ENCODE assay signal across 9 cellular contexts in the genomic region with DNA sequence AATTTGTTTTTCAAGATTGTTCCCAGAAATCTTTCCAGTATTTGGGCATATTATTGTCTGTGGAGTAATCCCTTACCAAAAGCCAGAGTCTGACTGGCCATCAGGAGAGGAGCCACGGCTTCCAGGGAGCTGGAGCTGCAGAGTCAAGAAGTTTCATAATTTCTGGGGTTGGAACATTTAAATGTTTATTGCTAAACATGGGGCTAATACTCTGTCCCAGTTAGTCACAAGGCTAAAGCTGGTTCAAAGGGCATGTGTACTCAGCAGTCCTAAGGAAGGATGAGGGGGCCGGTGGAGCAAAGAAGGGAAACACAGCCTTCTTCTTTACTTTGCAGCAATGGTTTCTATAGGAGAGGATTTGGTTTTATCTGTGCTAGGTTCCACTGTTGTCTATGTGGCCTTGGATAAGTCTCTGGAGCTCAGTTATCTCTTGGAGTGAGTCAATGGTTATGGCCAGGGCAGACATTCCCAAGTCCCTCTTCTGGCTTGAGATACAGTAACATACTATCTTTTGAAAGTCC. TPM values are rescaled to one million over a fixed set of nuclear protein-coding genes. Genes with fewer than 3 reads are reported as not detected.
DNase-seq lines count a peak whose midpoint lies in the region; ATAC-seq and TF ChIP-seq lines count a peak whose summit lies in the region.
"Had no signal": no experiment of that assay in that cellular context is flagged by ENCODE, and none has a peak within 500 bp of the region (broad histone marks: within the 10 kb centered on the region; RNA-seq: fewer than 3 reads in every experiment).

No MANE protein-coding gene starts in this region.

- H2AFZ ChIP-seq in GM23248 (no peak overlapping the region), SK-N-SH (ENCODE audit: low read depth) (no peak overlapping the region), OCI-LY7 (ENCODE audit: low read length) (no peak overlapping the region)

- H3K4me2 ChIP-seq in GM23248 (ENCODE audit: unreplicated experiment) (peak overlapping the region; percentile 73), SK-N-SH (peak overlapping the region; percentile 20; the same call in 1 of the 2 replicates), OCI-LY7 (ENCODE audit: low read length) (no peak overlapping the region)

- H3K9me2 ChIP-seq in GM23248 (ENCODE audit: insufficient read depth) (no peaks in the 10 kb centered on the region), SK-N-SH (no peaks in the 10 kb centered on the region), OCI-LY7 (ENCODE audit: insufficient read depth, low read length) (no peaks in the 10 kb centered on the region)

- H4K20me1 ChIP-seq in GM23248 (ENCODE audit: insufficient read depth) (no peaks in the 10 kb centered on the region), SK-N-SH (ENCODE audit: insufficient read depth) (no peaks in the 10 kb centered on the region), OCI-LY7 (ENCODE audit: insufficient read depth, low read length) (no peaks in the 10 kb centered on the region)

- POLR2A ChIA-PET in SK-N-SH (lab: Yijun Ruan, JAX), result no interaction called here
- POLR2A ChIA-PET in OCI-LY7 (lab: Charles Lee), result interaction anchor here (1.1 to 1.2 kb wide), 3 partner anchors 8 to 26 kb away, joined by 4 to 5 read pairs (median 5); no protein-coding TSS in a partner anchor

- BruUV-seq in OCI-LY7 (replicated peaks; lab: Mats Ljungman, UMichigan), result no TSS peak

- peaks cover 15% of the 10 kb centered on the region; the same call in 1 of the 2 replicates for H3K36me3 ChIP-seq in GM23248 (ENCODE audit: low read depth)
- peaks cover 11 to 24% of the 10 kb centered on the region in 2 experiments for H3K36me3 ChIP-seq in SK-N-SH (replicated peaks in 1 of 2; ENCODE audit: control insufficient read depth in 1 of 2, insufficient read depth in 2 of 2, low read length in 1 of 2)
- H3K36me3 ChIP-seq in skeletal muscle tissue (ENCODE audit: control insufficient read depth in 3 of 3, insufficient read depth in 3 of 3, low read length in 3 of 3), result peaks cover 8 to 27% (median 23%) of the 10 kb centered on the region in 3 donors
- peaks cover 76% of the 10 kb centered on the region for H3K36me3 ChIP-seq in OCI-LY7 (ENCODE audit: insufficient read depth, low read length)

- no peak for ATAC-seq in GM19452 (IDR thresholded peaks at IDR 0.05; ENCODE audit: unreplicated experiment)
- ATAC-seq: stimulated activated naive CD8-positive, alpha-beta T cell treated with anti-CD3 and anti-CD28 coated beads, Interleukin-15, Interleukin-2, amounts not matched to agents 100 U/mL and 50 U/mL, for 24 hours had no signal

- H3K9me3 ChIP-seq in GM23248 (ENCODE audit: low read depth) (no peaks in the 10 kb centered on the region), SK-N-SH (no peaks in the 10 kb centered on the region), skeletal muscle tissue (ENCODE audit: control insufficient read depth in 3 of 3, low read length in 3 of 3) (no peaks in the 10 kb centered on the region), OCI-LY7 (ENCODE audit: low read length) (no peaks in the 10 kb centered on the region)

- TF ChIP-seq CTCF in SK-N-SH (IDR thresholded peaks at IDR 0.05), result no peak
- TF ChIP-seq CTCF in OCI-LY7 (conservative IDR thresholded peaks at IDR 0.05; ENCODE audit: low read length), result no peak

- no peak for TF ChIP-seq EP300 in SK-N-SH (IDR thresholded peaks at IDR 0.05; ENCODE audit: borderline replicate concordance in 1 of 2, low read depth in 1 of 2, low read length in 1 of 2)

- H3K4me3 ChIP-seq in GM23248, result peak overlapping the region; percentile 15; the same call in 1 of the 2 replicates
- no peak overlapping the region for H3K4me3 ChIP-seq in SK-N-SH (ENCODE audit: low read depth in 2 of 2, low read length in 1 of 2)
- H3K4me3 ChIP-seq in skeletal muscle tissue (ENCODE audit: low read length in 3 of 3), result no peak overlapping the region
- H3K4me3 ChIP-seq in OCI-LY7 (ENCODE audit: low read depth, low read length, poor library complexity, severe bottlenecking), result no peak overlapping the region

- WGBS in GM23248 (ENCODE audit: low coverage in 1 of 2, low lambda C conversion rate in 2 of 2, missing lambda C conversion rate in 2 of 2), 2 experiments, result 17 to 20% methylated on average over 2 of the region's 2 CpGs
- WGBS in SK-N-SH (ENCODE audit: low lambda C conversion rate), result 78% methylated on average over 2 of the region's 2 CpGs

- intact Hi-C loops in OCI-LY7 (cut with micrococcal nuclease; ENCODE audit: unreplicated experiment), result no loop called here

- DNase-seq in GM23248 (peak; percentile 72), SK-N-SH (no peak), fibroblast of the conjunctiva (ENCODE audit: low read depth) (peak; percentile 36), SIG-M5 treated with dmso at 0.1 percent for 504 hours (lab: John Stamatoyannopoulos, UW; ENCODE audit: unreplicated experiment) (no peak), NCI-H128 (lab: John Stamatoyannopoulos, UW; ENCODE audit: unreplicated experiment) (no peak), OCI-LY7 (ENCODE audit: low spot score) (no peak)
- DNase-seq: stimulated activated naive CD8-positive, alpha-beta T cell treated with anti-CD3 and anti-CD28 coated beads, Interleukin-15, Interleukin-2, amounts not matched to agents 100 U/mL and 50 U/mL, for 24 hours had no signal

- CTCF ChIA-PET in SK-N-SH (lab: Yijun Ruan, JAX), result interaction anchor here (1.0 kb wide), 1 partner anchor 17 kb away, joined by 3 read pairs; no protein-coding TSS in a partner anchor
- CTCF ChIA-PET in OCI-LY7 (lab: Charles Lee; ENCODE audit: unreplicated experiment), result no interaction called here

- peak overlapping the region; percentile 83 for H3K27ac ChIP-seq in GM23248
- H3K27ac ChIP-seq in SK-N-SH (ENCODE audit: low read depth in 2 of 2, low read length in 1 of 2), result peak overlapping the region in 1 of 2 experiments; percentile 43; a peak in 2 of 4 replicates
- peak overlapping the region; percentile 70 for H3K27ac ChIP-seq in skeletal muscle tissue (ENCODE audit: low read depth, low read length)
- H3K27ac ChIP-seq in OCI-LY7 (ENCODE audit: low read depth, low read length, poor library complexity, severe bottlenecking), result no peak overlapping the region

- H3K79me2 ChIP-seq in GM23248 (ENCODE audit: insufficient read depth), result no peaks in the 10 kb centered on the region
- H3K79me2 ChIP-seq in SK-N-SH (ENCODE audit: insufficient read depth), result no peaks in the 10 kb centered on the region
- no peaks in the 10 kb centered on the region for H3K79me2 ChIP-seq in OCI-LY7 (ENCODE audit: insufficient read depth, low read depth, low read length)

- peaks cover 50% of the 10 kb centered on the region for H3K4me1 ChIP-seq in GM23248 (ENCODE audit: insufficient read depth)
- H3K4me1 ChIP-seq in SK-N-SH (ENCODE audit: control insufficient read depth in 1 of 2, insufficient read depth in 2 of 2, low read depth in 1 of 2, low read length in 1 of 2), result peaks cover 0 to 14% of the 10 kb centered on the region in 2 experiments; a peak in 2 of 4 replicates
- H3K4me1 ChIP-seq in skeletal muscle tissue (ENCODE audit: control insufficient read depth in 3 of 3, insufficient read depth in 3 of 3, low read length in 3 of 3), result peaks cover 3 to 19% (median 8%) of the 10 kb centered on the region in 3 donors
- peaks cover 18% of the 10 kb centered on the region for H3K4me1 ChIP-seq in OCI-LY7 (ENCODE audit: insufficient read depth, low read length, poor library complexity, severe bottlenecking)

- peak overlapping the region; percentile 21 for H3K9ac ChIP-seq in GM23248
- H3K9ac ChIP-seq in SK-N-SH, result no peak overlapping the region
- no peak overlapping the region for H3K9ac ChIP-seq in skeletal muscle tissue (ENCODE audit: low read depth in 1 of 3, low read length in 3 of 3)

- in situ Hi-C loops in GM23248 (cut with MboI), result no loop called here

- H3K27me3 ChIP-seq in GM23248 (replicated peaks; ENCODE audit: insufficient read depth), result no peaks in the 10 kb centered on the region
- H3K27me3 ChIP-seq in SK-N-SH (ENCODE audit: insufficient read depth), result no peaks in the 10 kb centered on the region
- H3K27me3 ChIP-seq in skeletal muscle tissue (ENCODE audit: control insufficient read depth in 3 of 3, insufficient read depth in 3 of 3, low read length in 3 of 3), result no peaks in the 10 kb centered on the region

- peaks cover 65% of the 10 kb centered on the region for H3F3A ChIP-seq in GM23248 (ENCODE audit: insufficient read depth)
- peaks cover 11% of the 10 kb centered on the region for H3F3A ChIP-seq in SK-N-SH (replicated peaks; ENCODE audit: insufficient read depth)

- no peak for TF ChIP-seq RAD21 in SK-N-SH (IDR thresholded peaks at IDR 0.05; ENCODE audit: low read length)

RNA-seq across cellular contexts. Expression of a gene that starts 9.5 kb away (rescaled TPM):
- total RNA-seq in GM23248 (2014; rRNA removed; shearing (Covaris generic)), result 3.7 and 5.1 TPM in 2 replicates
- 6.2 and 6.6 TPM in 2 replicates for polyA plus RNA-seq in GM23248 (2016; fragmentation: Nextera tagmentation; extraction: Ambion mirVana)
- polyA plus RNA-seq in SK-N-SH (2012; rRNA removed), result 1.3 and 1.6 TPM in 2 replicates
- polyA plus RNA-seq in SK-N-SH (2012; cell fraction: cytosol; rRNA removed), result 1.1 and 1.6 TPM in 2 replicates
- polyA plus RNA-seq in SK-N-SH (2012; cell fraction: nucleus; rRNA removed), result 1.3 and 2.3 TPM in 2 replicates
- total RNA-seq in skeletal muscle tissue, result 3.7 TPM
- total RNA-seq in OCI-LY7 (2014; rRNA removed; shearing (Covaris generic)), result 34.4 and 39.9 TPM in 2 replicates
- 9.8 and 13.5 TPM in 2 replicates for total RNA-seq in OCI-LY7 (2022)

RNA-seq across cellular contexts. Expression of a gene that starts 36.5 kb away (rescaled TPM):
- total RNA-seq in GM23248 (2014; rRNA removed; shearing (Covaris generic)), result not detected in 2 replicates
- polyA plus RNA-seq in GM23248 (2016; fragmentation: Nextera tagmentation; extraction: Ambion mirVana), result 0.43 and 0.55 TPM in 2 replicates
- 0.92 and 0.97 TPM in 2 replicates for polyA plus RNA-seq in SK-N-SH (2012; rRNA removed)
- 0.73 and 1.2 TPM in 2 replicates for polyA plus RNA-seq in SK-N-SH (2012; cell fraction: cytosol; rRNA removed)
- 0.65 and 0.77 TPM in 2 replicates for polyA plus RNA-seq in SK-N-SH (2012; cell fraction: nucleus; rRNA removed)
- 1.0 TPM for total RNA-seq in skeletal muscle tissue
- total RNA-seq in OCI-LY7 (2014; rRNA removed; shearing (Covaris generic)), result 37.1 and 50.6 TPM in 2 replicates
- 88.7 and 95.4 TPM in 2 replicates for total RNA-seq in OCI-LY7 (2022)

RNA-seq across cellular contexts. Expression of a gene that starts 51.0 kb away (rescaled TPM):
- total RNA-seq in GM23248 (2014; rRNA removed; shearing (Covaris generic)), result 29.5 and 35.8 TPM in 2 replicates
- 28.7 and 30.7 TPM in 2 replicates for polyA plus RNA-seq in GM23248 (2016; fragmentation: Nextera tagmentation; extraction: Ambion mirVana)
- 11.6 and 17.6 TPM in 2 replicates for polyA plus RNA-seq in SK-N-SH (2012; rRNA removed)
- polyA plus RNA-seq in SK-N-SH (2012; cell fraction: cytosol; rRNA removed), result 16.4 and 17.4 TPM in 2 replicates
- 7.9 and 25.8 TPM in 2 replicates for polyA plus RNA-seq in SK-N-SH (2012; cell fraction: nucleus; rRNA removed)
- total RNA-seq in skeletal muscle tissue, result 54.3 TPM
- total RNA-seq in OCI-LY7 (2014; rRNA removed; shearing (Covaris generic)), result 41.5 and 44.9 TPM in 2 replicates
- total RNA-seq in OCI-LY7 (2022), result 59.0 TPM in 2 replicates

RNA-seq across cellular contexts. Expression of a gene that starts 51.1 kb away (rescaled TPM):
- total RNA-seq in GM23248 (2014; rRNA removed; shearing (Covaris generic)), result 82.5 and 91.4 TPM in 2 replicates
- 64.1 and 66.8 TPM in 2 replicates for polyA plus RNA-seq in GM23248 (2016; fragmentation: Nextera tagmentation; extraction: Ambion mirVana)
- 19.2 and 26.4 TPM in 2 replicates for polyA plus RNA-seq in SK-N-SH (2012; rRNA removed)
- 30.6 and 33.2 TPM in 2 replicates for polyA plus RNA-seq in SK-N-SH (2012; cell fraction: cytosol; rRNA removed)
- polyA plus RNA-seq in SK-N-SH (2012; cell fraction: nucleus; rRNA removed), result 12.2 and 33.4 TPM in 2 replicates
- 38.1 TPM for total RNA-seq in skeletal muscle tissue
- 75.2 and 84.2 TPM in 2 replicates for total RNA-seq in OCI-LY7 (2014; rRNA removed; shearing (Covaris generic))
- 83.5 and 87.9 TPM in 2 replicates for total RNA-seq in OCI-LY7 (2022)

Comparison
In these comparisons a context has a peak if more than half of its experiments do, and no peak if none do; other contexts are left out.
1. DNase-seq: peak in GM23248 (single experiment) and fibroblast of the conjunctiva (single experiment); none in SK-N-SH (single experiment), SIG-M5 treated with dmso at 0.1 percent for 504 hours (single experiment), NCI-H128 (single experiment) and OCI-LY7 (single experiment).
2. RNA of a gene that starts 36.5 kb away (total RNA-seq): 37.1 to 95.4 TPM in OCI-LY7; 1.0 TPM in skeletal muscle tissue (single experiment) and not detected in GM23248; every median in the first group is over 10 times any median in the second.